8 cellular contexts compared by ENCODE assay signal in the genomic region with DNA sequence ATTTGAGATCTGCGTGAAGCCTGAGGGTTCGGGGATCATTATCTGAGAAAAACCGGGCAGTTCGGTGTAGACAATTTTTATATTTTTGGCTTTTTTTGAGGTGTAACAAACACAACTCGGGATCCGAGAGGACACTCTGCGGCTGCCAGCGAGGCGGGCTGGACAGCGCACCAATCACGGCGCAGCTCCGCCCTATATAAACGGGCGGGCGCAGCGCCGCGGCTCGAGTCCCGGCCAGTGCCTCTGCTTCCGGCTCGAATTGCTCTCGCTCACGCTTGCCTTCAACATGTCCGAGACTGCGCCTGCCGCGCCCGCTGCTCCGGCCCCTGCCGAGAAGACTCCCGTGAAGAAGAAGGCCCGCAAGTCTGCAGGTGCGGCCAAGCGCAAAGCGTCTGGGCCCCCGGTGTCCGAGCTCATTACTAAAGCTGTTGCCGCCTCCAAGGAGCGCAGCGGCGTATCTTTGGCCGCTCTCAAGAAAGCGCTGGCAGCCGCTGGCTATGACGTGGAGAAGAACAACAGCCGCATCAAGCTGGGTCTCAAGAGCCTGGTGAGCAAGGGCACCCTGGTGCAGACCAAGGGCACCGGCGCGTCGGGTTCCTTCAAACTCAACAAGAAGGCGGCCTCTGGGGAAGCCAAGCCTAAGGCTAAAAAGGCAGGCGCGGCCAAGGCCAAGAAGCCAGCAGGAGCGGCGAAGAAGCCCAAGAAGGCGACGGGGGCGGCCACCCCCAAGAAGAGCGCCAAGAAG.
DNase-seq lines count a peak whose midpoint lies in the region; ATAC-seq and TF ChIP-seq lines count a peak whose summit lies in the region.

No MANE protein-coding gene starts in this region.

- H3K4me1 Mint-ChIP-seq in dendritic cell treated with granulocyte-macrophage colony-stimulating factor and Interleukin-4, amounts not matched to agents 40 ng/mL and 50 ng/mL, for 4 days (ENCODE audit: low read depth) = peaks cover 29% of the 10 kb centered on the region

- H3K9me3 ChIP-seq in liver (ENCODE audit: control insufficient read depth in 4 of 4, low read length in 3 of 4) = no peaks in the 10 kb centered on the region

- H3K36me3 ChIP-seq in liver (ENCODE audit: control insufficient read depth in 4 of 4, insufficient read depth in 3 of 4, low read depth in 1 of 4, low read length in 3 of 4) = no peaks in the 10 kb centered on the region

- peaks cover 6 to 22% (median 16%) of the 10 kb centered on the region in 4 donors for H3K4me1 ChIP-seq in liver (ENCODE audit: control insufficient read depth in 4 of 4, insufficient read depth in 4 of 4, low read length in 3 of 4)

- H3K27me3 Mint-ChIP-seq in dendritic cell treated with granulocyte-macrophage colony-stimulating factor and Interleukin-4, amounts not matched to agents 40 ng/mL and 50 ng/mL, for 4 days = no peaks in the 10 kb centered on the region

- peak; percentile 12 to 42 for TF ChIP-seq RAD21 in liver (IDR thresholded peaks at IDR 0.05)

- H3K36me3 Mint-ChIP-seq in dendritic cell treated with granulocyte-macrophage colony-stimulating factor and Interleukin-4, amounts not matched to agents 40 ng/mL and 50 ng/mL, for 4 days (ENCODE audit: low read depth) = peaks cover 19% of the 10 kb centered on the region

- H3K4me3 Mint-ChIP-seq in dendritic cell treated with granulocyte-macrophage colony-stimulating factor and Interleukin-4, amounts not matched to agents 40 ng/mL and 50 ng/mL, for 4 days = peak overlapping the region; percentile 81

- peak overlapping the region; percentile 99 for H3K27ac Mint-ChIP-seq in dendritic cell treated with granulocyte-macrophage colony-stimulating factor and Interleukin-4, amounts not matched to agents 40 ng/mL and 50 ng/mL, for 4 days

- TF ChIP-seq POLR2A in GM19193 (IDR thresholded peaks at IDR 0.05; ENCODE audit: extremely low read depth, insufficient read depth, insufficient read length) = peak; percentile 99

- TF ChIP-seq CTCF in liver (IDR thresholded peaks at IDR 0.05; ENCODE audit: low read depth, low read length, missing input control) = no peak

- no peaks in the 10 kb centered on the region for H3K27me3 ChIP-seq in liver (ENCODE audit: control insufficient read depth in 4 of 4, insufficient read depth in 4 of 4, low read length in 3 of 4)

- intact Hi-C loops in dendritic cell treated with granulocyte-macrophage colony-stimulating factor and Interleukin-4, amounts not matched to agents 40 ng/mL and 50 ng/mL, for 4 days (cut with micrococcal nuclease) = no loop called here

- ATAC-seq in HG03432 (IDR thresholded peaks at IDR 0.05; ENCODE audit: unreplicated experiment) = peak; percentile 61

- DNase-seq in Ammon's horn (ENCODE audit: low spot score) (peak; percentile 93), NCI-H524 treated with DMSO at 0.1 percent for 48 hours (lab: John Stamatoyannopoulos, UW) (peak; percentile 15)
- peak; percentile 79 for DNase-seq in activated CD4-positive, alpha-beta T cell treated with anti-CD3 and anti-CD28 coated beads, Interleukin-2, amount 50 U/mL, for 1 hour
- DNase-seq in stimulated activated CD4-positive, alpha-beta T cell treated with anti-CD3 and anti-CD28 coated beads, Interleukin-2, amount 100 ng/mL, for 4 hours (ENCODE audit: low read depth) = peak; percentile 65

- H3K27ac ChIP-seq in liver (ENCODE audit: low read depth in 1 of 2, low read length in 2 of 2) = peak overlapping the region; percentile 89 to 98

- H3K9me3 Mint-ChIP-seq in dendritic cell treated with granulocyte-macrophage colony-stimulating factor and Interleukin-4, amounts not matched to agents 40 ng/mL and 50 ng/mL, for 4 days = no peaks in the 10 kb centered on the region

- H3K4me3 ChIP-seq in liver (ENCODE audit: low read depth in 1 of 3, low read length in 3 of 3) = peak overlapping the region; percentile 50 to 93 (median 90)

- peak overlapping the region; percentile 63 to 97 for H3K9ac ChIP-seq in liver (ENCODE audit: low read depth in 1 of 2, low read length in 2 of 2)

- WGBS in liver = under 1% methylated on average over 61 of the region's 61 CpGs

TF ChIP-seq in liver, 16 proteins besides CTCF, POLR2A, EP300 and RAD21:
- TF ChIP-seq, protein P1, sequence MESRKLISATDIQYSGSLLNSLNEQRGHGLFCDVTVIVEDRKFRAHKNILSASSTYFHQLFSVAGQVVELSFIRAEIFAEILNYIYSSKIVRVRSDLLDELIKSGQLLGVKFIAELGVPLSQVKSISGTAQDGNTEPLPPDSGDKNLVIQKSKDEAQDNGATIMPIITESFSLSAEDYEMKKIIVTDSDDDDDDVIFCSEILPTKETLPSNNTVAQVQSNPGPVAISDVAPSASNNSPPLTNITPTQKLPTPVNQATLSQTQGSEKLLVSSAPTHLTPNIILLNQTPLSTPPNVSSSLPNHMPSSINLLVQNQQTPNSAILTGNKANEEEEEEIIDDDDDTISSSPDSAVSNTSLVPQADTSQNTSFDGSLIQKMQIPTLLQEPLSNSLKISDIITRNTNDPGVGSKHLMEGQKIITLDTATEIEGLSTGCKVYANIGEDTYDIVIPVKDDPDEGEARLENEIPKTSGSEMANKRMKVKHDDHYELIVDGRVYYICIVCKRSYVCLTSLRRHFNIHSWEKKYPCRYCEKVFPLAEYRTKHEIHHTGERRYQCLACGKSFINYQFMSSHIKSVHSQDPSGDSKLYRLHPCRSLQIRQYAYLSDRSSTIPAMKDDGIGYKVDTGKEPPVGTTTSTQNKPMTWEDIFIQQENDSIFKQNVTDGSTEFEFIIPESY (IDR thresholded peaks at IDR 0.05) = peak; percentile 47
- peak in 1 of 2 donors; percentile 2 for TF ChIP-seq EGR1 (IDR thresholded peaks at IDR 0.05; ENCODE audit: low read depth in 2 of 2)
- TF ChIP-seq GABPA (IDR thresholded peaks at IDR 0.05 in 1 of 2, conservative IDR thresholded peaks at IDR 0.05 in 1 of 2) = no peak
- peak; percentile 95 for TF ChIP-seq YY1 (IDR thresholded peaks at IDR 0.05)
- peak; percentile 7 for TF ChIP-seq FOXA1 (IDR thresholded peaks at IDR 0.05)
- TF ChIP-seq HNF4A (conservative IDR thresholded peaks at IDR 0.05) = no peak
- TF ChIP-seq, protein P2, sequence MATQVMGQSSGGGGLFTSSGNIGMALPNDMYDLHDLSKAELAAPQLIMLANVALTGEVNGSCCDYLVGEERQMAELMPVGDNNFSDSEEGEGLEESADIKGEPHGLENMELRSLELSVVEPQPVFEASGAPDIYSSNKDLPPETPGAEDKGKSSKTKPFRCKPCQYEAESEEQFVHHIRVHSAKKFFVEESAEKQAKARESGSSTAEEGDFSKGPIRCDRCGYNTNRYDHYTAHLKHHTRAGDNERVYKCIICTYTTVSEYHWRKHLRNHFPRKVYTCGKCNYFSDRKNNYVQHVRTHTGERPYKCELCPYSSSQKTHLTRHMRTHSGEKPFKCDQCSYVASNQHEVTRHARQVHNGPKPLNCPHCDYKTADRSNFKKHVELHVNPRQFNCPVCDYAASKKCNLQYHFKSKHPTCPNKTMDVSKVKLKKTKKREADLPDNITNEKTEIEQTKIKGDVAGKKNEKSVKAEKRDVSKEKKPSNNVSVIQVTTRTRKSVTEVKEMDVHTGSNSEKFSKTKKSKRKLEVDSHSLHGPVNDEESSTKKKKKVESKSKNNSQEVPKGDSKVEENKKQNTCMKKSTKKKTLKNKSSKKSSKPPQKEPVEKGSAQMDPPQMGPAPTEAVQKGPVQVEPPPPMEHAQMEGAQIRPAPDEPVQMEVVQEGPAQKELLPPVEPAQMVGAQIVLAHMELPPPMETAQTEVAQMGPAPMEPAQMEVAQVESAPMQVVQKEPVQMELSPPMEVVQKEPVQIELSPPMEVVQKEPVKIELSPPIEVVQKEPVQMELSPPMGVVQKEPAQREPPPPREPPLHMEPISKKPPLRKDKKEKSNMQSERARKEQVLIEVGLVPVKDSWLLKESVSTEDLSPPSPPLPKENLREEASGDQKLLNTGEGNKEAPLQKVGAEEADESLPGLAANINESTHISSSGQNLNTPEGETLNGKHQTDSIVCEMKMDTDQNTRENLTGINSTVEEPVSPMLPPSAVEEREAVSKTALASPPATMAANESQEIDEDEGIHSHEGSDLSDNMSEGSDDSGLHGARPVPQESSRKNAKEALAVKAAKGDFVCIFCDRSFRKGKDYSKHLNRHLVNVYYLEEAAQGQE (IDR thresholded peaks at IDR 0.05) = peak; percentile 95
- TF ChIP-seq RXRA (IDR thresholded peaks at IDR 0.05) = no peak
- TF ChIP-seq SP1 (IDR thresholded peaks at IDR 0.05) = peak; percentile 90
- TF ChIP-seq TAF1 (conservative IDR thresholded peaks at IDR 0.05) = peak; percentile 98
- TF ChIP-seq JUND (IDR thresholded peaks at IDR 0.05) = peak in 1 of 2 donors; percentile 70

Comparison
In these comparisons a context has a peak if more than half of its experiments do, and no peak if none do; other contexts are left out.
1. Peak in every context shown above with its lines: DNase-seq, ATAC-seq, H3K4me3 ChIP-seq and H3K27ac ChIP-seq.
2. DNase-seq: peak in every context shown above with its lines; median percentile 93 in Ammon's horn; 79 in activated CD4-positive, alpha-beta T cell treated with anti-CD3 and anti-CD28 coated beads, Interleukin-2, amount 50 U/mL, for 1 hour; 65 in stimulated activated CD4-positive, alpha-beta T cell treated with anti-CD3 and anti-CD28 coated beads, Interleukin-2, amount 100 ng/mL, for 4 hours; 15 in NCI-H524 treated with DMSO at 0.1 percent for 48 hours.